1 cellular context compared by ENCODE assay signal in the genomic region with DNA sequence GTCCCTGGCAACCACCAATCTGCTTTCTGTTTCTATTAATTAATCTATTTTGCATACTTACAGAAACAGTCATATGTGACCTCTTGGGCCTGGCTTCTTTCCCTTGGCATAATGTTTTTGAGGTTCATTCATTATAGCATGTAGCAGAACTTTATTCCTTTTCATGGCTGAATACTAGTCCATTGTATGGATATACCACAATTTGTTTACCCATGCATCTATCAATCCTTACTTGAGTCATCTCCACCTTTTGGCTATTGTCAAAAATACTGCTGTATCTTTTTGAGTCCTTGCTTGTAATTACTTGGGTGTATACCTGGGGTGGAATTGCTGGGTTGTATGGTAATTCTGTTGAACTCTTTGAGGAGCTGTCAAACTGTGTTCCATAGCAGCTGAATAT.
TF ChIP-seq lines count a peak whose summit lies in the region.

No MANE protein-coding gene starts in this region.

TF ChIP-seq in HEK293, 187 proteins besides CTCF, POLR2A, EP300 and RAD21 (continued from another document):
- TF ChIP-seq ZNF280D (tag by site-specific recombination; IDR thresholded peaks at IDR 0.05) (0 out of 2 replicates have a peak, but pooled peaks have one; percentile 63), ZNF146 (tag by site-specific recombination; IDR thresholded peaks at IDR 0.05) (peak; percentile 97), ZNF140 (tag by site-specific recombination; IDR thresholded peaks at IDR 0.05) (0 out of 2 replicates have a peak, but pooled peaks have one; percentile 27)
- TF ChIP-seq, protein P1, sequence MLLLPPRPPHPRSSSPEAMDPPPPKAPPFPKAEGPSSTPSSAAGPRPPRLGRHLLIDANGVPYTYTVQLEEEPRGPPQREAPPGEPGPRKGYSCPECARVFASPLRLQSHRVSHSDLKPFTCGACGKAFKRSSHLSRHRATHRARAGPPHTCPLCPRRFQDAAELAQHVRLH (tag by site-specific recombination; IDR thresholded peaks at IDR 0.05) = peak; percentile 77; the same call in 1 of the 2 replicates
